In genomic region chr4:6893449-6894085, GRCh38 we compare ENCODE assay signal across 1 cellular context.
TF ChIP-seq lines count a peak whose summit lies in the region.

No MANE protein-coding gene starts in this region.

TF ChIP-seq in GM23338, 12 proteins besides CTCF, POLR2A, EP300 and RAD21 (continued from another document):
- TF ChIP-seq STAT1 (IDR thresholded peaks at IDR 0.05; ENCODE audit: unreplicated experiment) (no peak), ZNF462 (CRISPR knock-in tag; IDR thresholded peaks at IDR 0.05) (no peak)
